ENCODE assay signal across 18 cellular contexts in the genomic region with DNA sequence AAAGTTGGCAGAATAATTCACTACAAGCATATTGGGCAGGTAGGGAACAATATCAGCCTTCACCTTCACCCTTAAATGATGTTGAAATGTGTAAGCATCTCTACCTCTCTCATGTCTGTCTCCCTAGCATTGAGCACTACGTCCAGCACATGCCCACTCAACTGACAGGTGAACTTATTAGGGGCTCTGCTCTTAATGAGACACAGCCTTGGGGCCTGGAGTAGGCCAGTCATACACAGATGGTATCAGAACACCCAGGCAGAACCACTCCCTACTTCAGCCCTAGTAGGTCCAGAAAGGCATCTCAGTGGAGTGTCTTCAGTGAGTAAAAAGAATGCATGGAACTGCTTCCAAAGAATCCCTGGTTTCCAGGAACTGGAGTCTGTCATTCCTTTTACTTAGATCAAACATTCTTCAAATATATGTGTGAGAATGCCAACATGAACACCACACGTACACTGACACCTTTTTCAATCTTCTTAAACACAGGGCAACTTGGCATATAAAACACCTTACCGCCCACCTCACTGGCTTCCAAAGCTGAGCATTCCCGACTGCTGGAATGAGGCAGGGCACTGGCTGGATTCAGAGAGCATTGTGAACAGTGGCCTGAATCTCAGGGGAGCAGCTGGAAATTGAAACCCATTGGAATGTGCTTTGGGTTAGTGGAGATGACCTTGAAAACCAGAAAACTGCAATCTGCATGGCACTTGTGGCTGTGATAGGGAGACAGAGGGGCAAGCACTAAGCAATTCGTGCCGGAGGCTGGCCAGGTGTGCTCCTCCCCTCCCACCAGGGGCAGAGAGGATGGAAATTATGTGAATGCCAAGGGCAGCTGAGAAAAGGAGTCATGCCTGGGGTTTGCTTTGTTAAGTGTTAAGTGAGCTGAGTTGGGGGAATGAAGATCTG. TPM values are rescaled to one million over a fixed set of nuclear protein-coding genes. Genes with fewer than 3 reads are reported as not detected.
"Had no signal": no experiment of that assay in that cellular context is flagged by ENCODE, and none has a peak within 500 bp of the region (broad histone marks: within the 10 kb centered on the region; RNA-seq: fewer than 3 reads in every experiment).

No MANE protein-coding gene starts in this region.

- H3K9me3 ChIP-seq: gastroesophageal sphincter, heart right ventricle, tibial artery had no signal

- H3K9me3 Mint-ChIP-seq: activated B cell treated with CpG ODN at 0.5 μM for 24 hours; activated CD4-positive, alpha-beta T cell treated with anti-CD3 and anti-CD28 coated beads, Interleukin-2, amount 10 ng/mL, durations not matched to agents 24 days and 14 days; activated naive CD8-positive, alpha-beta T cell treated with anti-CD3 and anti-CD28 coated beads, Interleukin-2, amount 10 ng/mL, durations not matched to agents 7 days and 5 days; activated T-helper 1 cell treated with anti-CD3 and anti-CD28 coated beads, Interleukin-12 subunit alpha, Interleukin-12 subunit beta, Interleukin-2, Interleukin-4 antibody, amounts not matched to agents 30 ng/mL and 10 ng/mL and 1 ng/mL, durations not matched to agents 14 hours and 24 hours and 36 hours; stimulated activated memory B cell treated with anti-CD40 and anti-IgM and Interleukin-4, amounts not matched to agents 10 μg/mL and 1 μg/mL and 100 μg/mL, for 72 hours; T-helper 1 cell treated with Interleukin-12 subunit alpha and Interleukin-12 subunit beta and Interleukin-4 antibody, amounts not matched to agents 30 μg/mL and 1 μg/mL, for 36 hours had no signal

- H3K27ac ChIP-seq: epithelial cell of prostate, gastroesophageal sphincter, heart right ventricle, tibial artery had no signal

- DNase-seq: activated B cell treated with CpG ODN at 0.5 μM for 24 hours; activated CD4-positive, alpha-beta T cell treated with anti-CD3 and anti-CD28 coated beads, Interleukin-2, amount 10 ng/mL, durations not matched to agents 24 days and 14 days; activated naive CD8-positive, alpha-beta T cell treated with anti-CD3 and anti-CD28 coated beads, Interleukin-2, amount 10 ng/mL, durations not matched to agents 7 days and 5 days; dermis blood vessel endothelial cell; effector memory CD8-positive, alpha-beta T cell; heart right ventricle; mesenchymal stem cell; tibial artery had no signal

- H3K27me3 Mint-ChIP-seq: activated B cell treated with CpG ODN at 0.5 μM for 24 hours had no signal

- FAIRE-seq: keratinocyte had no signal

- H3K27ac Mint-ChIP-seq: activated B cell treated with CpG ODN at 0.5 μM for 24 hours; activated CD4-positive, alpha-beta T cell treated with anti-CD3 and anti-CD28 coated beads, Interleukin-2, amount 10 ng/mL, durations not matched to agents 24 days and 14 days; activated naive CD8-positive, alpha-beta T cell treated with anti-CD3 and anti-CD28 coated beads, Interleukin-2, amount 10 ng/mL, durations not matched to agents 7 days and 5 days; activated T-helper 1 cell treated with anti-CD3 and anti-CD28 coated beads, Interleukin-12 subunit alpha, Interleukin-12 subunit beta, Interleukin-2, Interleukin-4 antibody, amounts not matched to agents 30 ng/mL and 10 ng/mL and 1 ng/mL, durations not matched to agents 14 hours and 24 hours and 36 hours; effector memory CD8-positive, alpha-beta T cell; stimulated activated memory B cell treated with anti-CD40 and anti-IgM and Interleukin-4, amounts not matched to agents 10 μg/mL and 1 μg/mL and 100 μg/mL, for 72 hours; T-helper 1 cell treated with Interleukin-12 subunit alpha and Interleukin-12 subunit beta and Interleukin-4 antibody, amounts not matched to agents 30 μg/mL and 1 μg/mL, for 36 hours had no signal

- H3K4me3 Mint-ChIP-seq: activated B cell treated with CpG ODN at 0.5 μM for 24 hours; activated CD4-positive, alpha-beta T cell treated with anti-CD3 and anti-CD28 coated beads, Interleukin-2, amount 10 ng/mL, durations not matched to agents 24 days and 14 days; activated naive CD8-positive, alpha-beta T cell treated with anti-CD3 and anti-CD28 coated beads, Interleukin-2, amount 10 ng/mL, durations not matched to agents 7 days and 5 days; activated T-helper 1 cell treated with anti-CD3 and anti-CD28 coated beads, Interleukin-12 subunit alpha, Interleukin-12 subunit beta, Interleukin-2, Interleukin-4 antibody, amounts not matched to agents 30 ng/mL and 10 ng/mL and 1 ng/mL, durations not matched to agents 14 hours and 24 hours and 36 hours; effector memory CD8-positive, alpha-beta T cell; stimulated activated memory B cell treated with anti-CD40 and anti-IgM and Interleukin-4, amounts not matched to agents 10 μg/mL and 1 μg/mL and 100 μg/mL, for 72 hours; T-helper 1 cell treated with Interleukin-12 subunit alpha and Interleukin-12 subunit beta and Interleukin-4 antibody, amounts not matched to agents 30 μg/mL and 1 μg/mL, for 36 hours had no signal

- H3K36me3 ChIP-seq: gastroesophageal sphincter, heart right ventricle, tibial artery had no signal

- H3K4me1 Mint-ChIP-seq: activated B cell treated with CpG ODN at 0.5 μM for 24 hours; activated CD4-positive, alpha-beta T cell treated with anti-CD3 and anti-CD28 coated beads, Interleukin-2, amount 10 ng/mL, durations not matched to agents 24 days and 14 days; activated naive CD8-positive, alpha-beta T cell treated with anti-CD3 and anti-CD28 coated beads, Interleukin-2, amount 10 ng/mL, durations not matched to agents 7 days and 5 days; stimulated activated memory B cell treated with anti-CD40 and anti-IgM and Interleukin-4, amounts not matched to agents 10 μg/mL and 1 μg/mL and 100 μg/mL, for 72 hours had no signal

- ATAC-seq: effector memory CD8-positive, alpha-beta T cell; gastroesophageal sphincter; heart right ventricle; stimulated activated memory B cell treated with anti-CD40 and anti-IgM and Interleukin-4, amounts not matched to agents 10 μg/mL and 1 μg/mL and 100 μg/mL, for 72 hours had no signal

- H3K27me3 ChIP-seq: gastroesophageal sphincter, heart right ventricle, tibial artery had no signal

- H3K4me3 ChIP-seq: gastroesophageal sphincter, heart right ventricle, tibial artery had no signal

- H3K4me1 ChIP-seq: gastroesophageal sphincter, heart right ventricle, tibial artery had no signal

- H3K36me3 Mint-ChIP-seq: activated naive CD8-positive, alpha-beta T cell treated with anti-CD3 and anti-CD28 coated beads, Interleukin-2, amount 10 ng/mL, durations not matched to agents 7 days and 5 days; stimulated activated memory B cell treated with anti-CD40 and anti-IgM and Interleukin-4, amounts not matched to agents 10 μg/mL and 1 μg/mL and 100 μg/mL, for 72 hours had no signal

RNA-seq across cellular contexts. Expression of a gene that starts 24.2 kb away (rescaled TPM):
- total RNA-seq: activated B cell treated with CpG ODN at 0.5 μM for 24 hours; activated CD4-positive, alpha-beta T cell treated with anti-CD3 and anti-CD28 coated beads, Interleukin-2, amount 10 ng/mL, durations not matched to agents 24 days and 14 days; activated naive CD8-positive, alpha-beta T cell treated with anti-CD3 and anti-CD28 coated beads, Interleukin-2, amount 10 ng/mL, durations not matched to agents 7 days and 5 days; activated T-helper 1 cell treated with anti-CD3 and anti-CD28 coated beads, Interleukin-12 subunit alpha, Interleukin-12 subunit beta, Interleukin-2, Interleukin-4 antibody, amounts not matched to agents 30 ng/mL and 10 ng/mL and 1 ng/mL, durations not matched to agents 14 hours and 24 hours and 36 hours; chondrocyte; dermis blood vessel endothelial cell; gastroesophageal sphincter; heart right ventricle; osteocyte had no signal
- polyA plus RNA-seq: heart right ventricle, liver, neural cell had no signal
